1 cellular context compared by ENCODE assay signal in the genomic region with DNA sequence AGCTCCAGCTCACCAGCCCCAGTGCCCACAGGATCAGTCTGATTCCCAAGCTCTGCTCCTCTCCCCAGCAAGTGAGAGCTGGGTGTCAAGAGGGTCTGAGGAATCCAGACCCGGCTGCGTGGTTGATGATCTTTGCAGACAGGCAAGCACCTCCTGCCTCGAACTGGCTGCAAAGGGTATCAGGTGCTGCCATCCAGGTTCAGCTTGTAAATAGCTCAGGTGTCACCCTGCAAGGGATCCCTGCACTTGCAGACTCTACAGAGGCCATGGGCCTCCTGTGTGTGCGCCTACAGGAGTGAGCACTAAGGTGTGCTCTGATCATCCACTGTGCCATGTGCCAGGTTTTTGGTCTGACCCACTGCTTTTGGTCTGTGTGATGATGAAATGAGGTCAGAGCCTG.
TF ChIP-seq lines count a peak whose summit lies in the region.

No MANE protein-coding gene starts in this region.

TF ChIP-seq in HepG2, 621 proteins besides CTCF, POLR2A, EP300 and RAD21:
- TF ChIP-seq, protein P1, sequence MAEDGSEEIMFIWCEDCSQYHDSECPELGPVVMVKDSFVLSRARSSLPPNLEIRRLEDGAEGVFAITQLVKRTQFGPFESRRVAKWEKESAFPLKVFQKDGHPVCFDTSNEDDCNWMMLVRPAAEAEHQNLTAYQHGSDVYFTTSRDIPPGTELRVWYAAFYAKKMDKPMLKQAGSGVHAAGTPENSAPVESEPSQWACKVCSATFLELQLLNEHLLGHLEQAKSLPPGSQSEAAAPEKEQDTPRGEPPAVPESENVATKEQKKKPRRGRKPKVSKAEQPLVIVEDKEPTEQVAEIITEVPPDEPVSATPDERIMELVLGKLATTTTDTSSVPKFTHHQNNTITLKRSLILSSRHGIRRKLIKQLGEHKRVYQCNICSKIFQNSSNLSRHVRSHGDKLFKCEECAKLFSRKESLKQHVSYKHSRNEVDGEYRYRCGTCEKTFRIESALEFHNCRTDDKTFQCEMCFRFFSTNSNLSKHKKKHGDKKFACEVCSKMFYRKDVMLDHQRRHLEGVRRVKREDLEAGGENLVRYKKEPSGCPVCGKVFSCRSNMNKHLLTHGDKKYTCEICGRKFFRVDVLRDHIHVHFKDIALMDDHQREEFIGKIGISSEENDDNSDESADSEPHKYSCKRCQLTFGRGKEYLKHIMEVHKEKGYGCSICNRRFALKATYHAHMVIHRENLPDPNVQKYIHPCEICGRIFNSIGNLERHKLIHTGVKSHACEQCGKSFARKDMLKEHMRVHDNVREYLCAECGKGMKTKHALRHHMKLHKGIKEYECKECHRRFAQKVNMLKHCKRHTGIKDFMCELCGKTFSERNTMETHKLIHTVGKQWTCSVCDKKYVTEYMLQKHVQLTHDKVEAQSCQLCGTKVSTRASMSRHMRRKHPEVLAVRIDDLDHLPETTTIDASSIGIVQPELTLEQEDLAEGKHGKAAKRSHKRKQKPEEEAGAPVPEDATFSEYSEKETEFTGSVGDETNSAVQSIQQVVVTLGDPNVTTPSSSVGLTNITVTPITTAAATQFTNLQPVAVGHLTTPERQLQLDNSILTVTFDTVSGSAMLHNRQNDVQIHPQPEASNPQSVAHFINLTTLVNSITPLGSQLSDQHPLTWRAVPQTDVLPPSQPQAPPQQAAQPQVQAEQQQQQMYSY (CRISPR knock-in tag; IDR thresholded peaks at IDR 0.05), result 0 out of 2 replicates have a peak, but pooled peaks have one; percentile 43
- TF ChIP-seq CHD2 (IDR thresholded peaks at IDR 0.05; ENCODE audit: low read depth, low read length), result no peak
